2 cellular contexts compared by ENCODE assay signal in the genomic region with DNA sequence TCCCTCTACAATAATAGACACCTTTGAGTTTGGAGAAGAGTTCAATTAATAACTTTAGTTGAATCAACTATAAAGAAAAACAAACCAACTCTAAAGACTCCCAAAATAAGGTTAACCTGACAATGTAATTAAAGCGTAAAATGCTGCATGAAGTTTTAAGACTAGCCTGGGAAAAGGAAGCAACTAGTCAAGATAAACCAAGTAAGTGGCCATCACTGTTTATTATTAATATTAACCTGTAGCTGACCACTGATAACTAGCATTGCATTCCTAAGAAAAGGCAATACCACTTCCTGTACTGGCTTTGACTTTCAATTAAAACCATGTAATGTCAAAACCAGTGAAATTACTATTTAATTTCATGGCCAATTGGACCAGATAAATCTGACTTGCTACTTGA.
TF ChIP-seq lines count a peak whose summit lies in the region.

No MANE protein-coding gene starts in this region.

TF ChIP-seq in H1, 55 proteins besides CTCF, POLR2A, EP300 and RAD21 (continued from another document):
- no peak for TF ChIP-seq SRF (IDR thresholded peaks at IDR 0.05; ENCODE audit: low read depth, low read length)
- no peak for TF ChIP-seq CEBPB (IDR thresholded peaks at IDR 0.05; ENCODE audit: low read depth, low read length)
- no peak for TF ChIP-seq CBX5 (IDR thresholded peaks at IDR 0.05; ENCODE audit: low read depth, low read length)
- no peak for TF ChIP-seq BACH1 (IDR thresholded peaks at IDR 0.05; ENCODE audit: low read length)

TF ChIP-seq in neural cell, 6 proteins besides CTCF, POLR2A, EP300 and RAD21:
- TF ChIP-seq, protein P1, sequence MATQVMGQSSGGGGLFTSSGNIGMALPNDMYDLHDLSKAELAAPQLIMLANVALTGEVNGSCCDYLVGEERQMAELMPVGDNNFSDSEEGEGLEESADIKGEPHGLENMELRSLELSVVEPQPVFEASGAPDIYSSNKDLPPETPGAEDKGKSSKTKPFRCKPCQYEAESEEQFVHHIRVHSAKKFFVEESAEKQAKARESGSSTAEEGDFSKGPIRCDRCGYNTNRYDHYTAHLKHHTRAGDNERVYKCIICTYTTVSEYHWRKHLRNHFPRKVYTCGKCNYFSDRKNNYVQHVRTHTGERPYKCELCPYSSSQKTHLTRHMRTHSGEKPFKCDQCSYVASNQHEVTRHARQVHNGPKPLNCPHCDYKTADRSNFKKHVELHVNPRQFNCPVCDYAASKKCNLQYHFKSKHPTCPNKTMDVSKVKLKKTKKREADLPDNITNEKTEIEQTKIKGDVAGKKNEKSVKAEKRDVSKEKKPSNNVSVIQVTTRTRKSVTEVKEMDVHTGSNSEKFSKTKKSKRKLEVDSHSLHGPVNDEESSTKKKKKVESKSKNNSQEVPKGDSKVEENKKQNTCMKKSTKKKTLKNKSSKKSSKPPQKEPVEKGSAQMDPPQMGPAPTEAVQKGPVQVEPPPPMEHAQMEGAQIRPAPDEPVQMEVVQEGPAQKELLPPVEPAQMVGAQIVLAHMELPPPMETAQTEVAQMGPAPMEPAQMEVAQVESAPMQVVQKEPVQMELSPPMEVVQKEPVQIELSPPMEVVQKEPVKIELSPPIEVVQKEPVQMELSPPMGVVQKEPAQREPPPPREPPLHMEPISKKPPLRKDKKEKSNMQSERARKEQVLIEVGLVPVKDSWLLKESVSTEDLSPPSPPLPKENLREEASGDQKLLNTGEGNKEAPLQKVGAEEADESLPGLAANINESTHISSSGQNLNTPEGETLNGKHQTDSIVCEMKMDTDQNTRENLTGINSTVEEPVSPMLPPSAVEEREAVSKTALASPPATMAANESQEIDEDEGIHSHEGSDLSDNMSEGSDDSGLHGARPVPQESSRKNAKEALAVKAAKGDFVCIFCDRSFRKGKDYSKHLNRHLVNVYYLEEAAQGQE (IDR thresholded peaks at IDR 0.05; ENCODE audit: borderline replicate concordance), result no peak
- no peak for TF ChIP-seq POLR2AphosphoS5 (IDR thresholded peaks at IDR 0.05)
- no peak for TF ChIP-seq TAF1 (IDR thresholded peaks at IDR 0.05; ENCODE audit: low read depth)
- TF ChIP-seq SMC3 (conservative IDR thresholded peaks at IDR 0.05; ENCODE audit: poor library complexity), result no peak
- TF ChIP-seq MXI1 (conservative IDR thresholded peaks at IDR 0.05; ENCODE audit: poor library complexity, severe bottlenecking), result no peak
- TF ChIP-seq EZH2 (IDR thresholded peaks at IDR 0.05; ENCODE audit: borderline replicate concordance, insufficient read depth, low read length, poor library complexity, severe bottlenecking), result no peak
